ENCODE assay signal across 23 cellular contexts in the genomic region with DNA sequence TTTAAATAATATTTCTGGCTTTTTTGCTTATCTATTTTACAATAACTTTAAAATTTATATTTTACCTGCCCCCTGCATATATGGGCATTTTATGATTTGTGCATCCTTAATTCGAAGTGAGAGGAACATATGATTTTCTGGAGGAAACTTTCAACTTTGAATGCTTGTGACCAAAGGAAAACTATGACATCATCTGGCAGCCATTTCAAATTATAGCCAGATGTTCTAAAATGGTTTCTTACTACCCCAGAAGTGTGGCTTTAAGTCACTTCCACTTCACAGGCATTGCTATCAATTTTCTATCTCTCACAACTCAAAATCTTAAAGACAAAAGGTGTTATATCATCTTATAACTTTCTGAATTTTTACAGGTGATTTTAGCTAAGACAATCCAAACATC.
A peak's percentile ranks its signal among the peaks of the same experiment; 100 is the strongest.
DNase-seq lines count a peak whose midpoint lies in the region; FAIRE-seq and TF ChIP-seq lines count a peak whose summit lies in the region.
"Had no signal": no experiment of that assay in that cellular context is flagged by ENCODE, and none has a peak within 500 bp of the region (broad histone marks: within the 10 kb centered on the region; RNA-seq: fewer than 3 reads in every experiment).

No MANE protein-coding gene starts in this region.

- no peak overlapping the region for H2AFZ ChIP-seq in astrocyte (ENCODE audit: low read depth, low read length)

- H3K27me3 Mint-ChIP-seq in astrocyte (ENCODE audit: low read depth, unreplicated experiment) = no peaks in the 10 kb centered on the region

- H3K4me2 ChIP-seq in astrocyte (ENCODE audit: low read length) = no peak overlapping the region

- H3K9ac ChIP-seq in astrocyte (ENCODE audit: low read length) = no peak overlapping the region

- no peaks in the 10 kb centered on the region for H3K79me2 ChIP-seq in astrocyte (ENCODE audit: insufficient read depth, low read length)

- H3K27ac ChIP-seq in astrocyte (ENCODE audit: low read depth, low read length) (no peak overlapping the region), substantia nigra (ENCODE audit: low read depth, low read length, poor library complexity, severe bottlenecking) (no peak overlapping the region)
- H3K27ac ChIP-seq: RWPE1 had no signal

- no peaks in the 10 kb centered on the region for H3K4me1 Mint-ChIP-seq in astrocyte (ENCODE audit: low read depth, unreplicated experiment)
- H3K4me1 Mint-ChIP-seq: CD14-positive monocyte had no signal

- no peak overlapping the region for H3K4me3 Mint-ChIP-seq in astrocyte (ENCODE audit: unreplicated experiment)
- H3K4me3 Mint-ChIP-seq: CD14-positive monocyte; T-helper 1 cell treated with Interleukin-12 subunit alpha and Interleukin-12 subunit beta and Interleukin-4 antibody, amounts not matched to agents 30 μg/mL and 1 μg/mL, for 36 hours had no signal

- no peaks in the 10 kb centered on the region for H3K36me3 ChIP-seq in astrocyte (ENCODE audit: insufficient read depth, low read length)
- H3K36me3 ChIP-seq: MG63 had no signal

- DNase-seq in EH (ENCODE audit: low read depth) = peak; percentile 27
- DNase-seq in HCEC 1CT = peak; percentile 25
- peak; percentile 2 for DNase-seq in astrocyte (ENCODE audit: low read depth)
- DNase-seq in fibroblast of the aortic adventitia (ENCODE audit: low read depth) = peak; percentile 22
- DNase-seq in NCI-H2081 (lab: John Stamatoyannopoulos, UW) = no peak
- DNase-seq in NCI-H2171 (lab: John Stamatoyannopoulos, UW) = no peak
- no peak for DNase-seq in stimulated activated CD4-positive, alpha-beta T cell treated with anti-CD3 and anti-CD28 coated beads, Interleukin-12 subunit alpha, Interleukin-12 subunit beta, amount 100 ng/mL, for 4 hours
- DNase-seq in substantia nigra (lab: John Stamatoyannopoulos, UW) = no peak
- DNase-seq: DMS79 treated with DMSO at 0.1 percent for 48 hours, Kasumi-1, MG63, NCI-H1048, NCI-H1436 treated with DMSO at 0.1 percent for 48 hours, NCI-H2081 treated with DMSO at 0.1 percent for 48 hours, NCI-H2227 treated with DMSO at 0.1 percent for 48 hours, NCI-H510A treated with DMSO at 0.1 percent for 48 hours, NCI-H774, SIG-M5 had no signal

- H3K4me3 ChIP-seq in astrocyte (ENCODE audit: insufficient read depth, low read depth, low read length) (no peak overlapping the region), fibroblast of the aortic adventitia (ENCODE audit: low read depth, low read length) (no peak overlapping the region)
- H3K4me3 ChIP-seq: MG63 had no signal

- no peaks in the 10 kb centered on the region for H3K27me3 ChIP-seq in astrocyte (ENCODE audit: insufficient read depth, low read length)
- H3K27me3 ChIP-seq: MG63 had no signal

- TF ChIP-seq CTCF in astrocyte (IDR thresholded peaks at IDR 0.05; ENCODE audit: insufficient read depth, low read depth, low read length) (no peak), fibroblast of the aortic adventitia (IDR thresholded peaks at IDR 0.05; ENCODE audit: insufficient read depth, low read length) (no peak)

- no peaks in the 10 kb centered on the region for H3K9me3 ChIP-seq in astrocyte (ENCODE audit: insufficient read depth, low read depth, low read length)
- H3K9me3 ChIP-seq: MG63 had no signal

- no peaks in the 10 kb centered on the region for H3K4me1 ChIP-seq in astrocyte (ENCODE audit: insufficient read depth, low read length)

- no peak overlapping the region for H3K27ac Mint-ChIP-seq in astrocyte (ENCODE audit: unreplicated experiment)
- H3K27ac Mint-ChIP-seq: CD14-positive monocyte; T-helper 1 cell treated with Interleukin-12 subunit alpha and Interleukin-12 subunit beta and Interleukin-4 antibody, amounts not matched to agents 30 μg/mL and 1 μg/mL, for 36 hours had no signal

- peak; percentile 43 for FAIRE-seq in astrocyte (lab: Jason Lieb, UNC)
- FAIRE-seq: H54, HTR-8/SVneo had no signal

- H4K20me1 ChIP-seq in astrocyte (ENCODE audit: insufficient read depth, low read length) = no peaks in the 10 kb centered on the region

- H3K36me3 Mint-ChIP-seq in astrocyte (ENCODE audit: low read depth, unreplicated experiment) = peaks cover 2% of the 10 kb centered on the region
- H3K36me3 Mint-ChIP-seq: CD14-positive monocyte had no signal

- H3K9me3 Mint-ChIP-seq in astrocyte (ENCODE audit: unreplicated experiment) = no peaks in the 10 kb centered on the region
- H3K9me3 Mint-ChIP-seq: T-helper 1 cell treated with Interleukin-12 subunit alpha and Interleukin-12 subunit beta and Interleukin-4 antibody, amounts not matched to agents 30 μg/mL and 1 μg/mL, for 36 hours had no signal

Comparison
In these comparisons a context has a peak if more than half of its experiments do, and no peak if none do; other contexts are left out.
1. DNase-seq: peak in EH (single experiment), HCEC 1CT (single experiment), astrocyte (single experiment) and fibroblast of the aortic adventitia (single experiment); none in NCI-H2081 (0 of 2), NCI-H2171 (single experiment), stimulated activated CD4-positive, alpha-beta T cell treated with anti-CD3 and anti-CD28 coated beads, Interleukin-12 subunit alpha, Interleukin-12 subunit beta, amount 100 ng/mL, for 4 hours (single experiment) and substantia nigra (0 of 49).